15 cellular contexts compared by ENCODE assay signal in the genomic region with DNA sequence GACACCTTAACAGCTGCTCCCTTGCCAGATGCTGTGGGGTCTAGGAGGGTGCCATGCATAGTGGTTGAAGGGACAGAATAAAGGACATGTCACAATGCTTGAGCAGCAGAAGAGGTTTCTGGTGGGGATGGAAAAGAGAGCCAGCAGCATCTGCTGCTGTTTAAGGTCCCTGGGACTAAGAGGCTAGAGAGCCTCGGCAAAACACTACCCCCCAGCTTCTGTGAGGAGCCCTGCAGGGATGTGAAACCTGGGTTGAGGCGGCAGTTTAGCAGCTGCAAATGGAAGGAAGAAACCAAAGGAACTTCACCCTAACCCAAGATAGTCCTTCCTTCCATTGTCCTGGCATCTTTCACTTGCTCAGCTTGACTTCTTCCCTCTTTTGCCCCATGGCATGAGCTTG. TPM values are rescaled to one million over a fixed set of nuclear protein-coding genes. Genes with fewer than 3 reads are reported as not detected.
A peak's percentile ranks its signal among the peaks of the same experiment; 100 is the strongest.
DNase-seq lines count a peak whose midpoint lies in the region; ATAC-seq, FAIRE-seq and TF ChIP-seq lines count a peak whose summit lies in the region.
"Had no signal": no experiment of that assay in that cellular context is flagged by ENCODE, and none has a peak within 500 bp of the region (broad histone marks: within the 10 kb centered on the region; RNA-seq: fewer than 3 reads in every experiment).

No MANE protein-coding gene starts in this region.

- H3K9me3 ChIP-seq in heart right ventricle: no peaks in the 10 kb centered on the region
- H3K9me3 ChIP-seq in muscle layer of duodenum (ENCODE audit: control insufficient read depth in 1 of 2, low read length in 2 of 2): no peaks in the 10 kb centered on the region
- H3K9me3 ChIP-seq in small intestine (ENCODE audit: control insufficient read depth, low read depth): no peaks in the 10 kb centered on the region

- H3K27me3 Mint-ChIP-seq in chondrocyte (ENCODE audit: low read depth): no peaks in the 10 kb centered on the region
- peaks cover 6% of the 10 kb centered on the region for H3K27me3 Mint-ChIP-seq in nephron progenitor cell (ENCODE audit: low read depth, poor library complexity)
- H3K27me3 Mint-ChIP-seq: activated naive CD4-positive, alpha-beta T cell treated with anti-CD3 and anti-CD28 coated beads, Interleukin-2, amount 50 U/mL, for 24 hours; naive B cell had no signal

- FAIRE-seq in small intestine (lab: Jason Lieb, UNC): no peak

- TF ChIP-seq CTCF in heart right ventricle (IDR thresholded peaks at IDR 0.05) (peak in 3 of 9 donors; percentile 21 to 33 (median 32)), chondrocyte (IDR thresholded peaks at IDR 0.05) (peak; percentile 17), nephron progenitor cell (IDR thresholded peaks at IDR 0.05) (no peak)

- no peak for ATAC-seq in heart right ventricle
- ATAC-seq in left cardiac atrium: no peak
- ATAC-seq in HG02642 (IDR thresholded peaks at IDR 0.05; ENCODE audit: poor library complexity, unreplicated experiment): no peak

- DNase-seq in heart right ventricle (no peak), left cardiac atrium (no peak), chondrocyte (ENCODE audit: low spot score) (no peak), mucosa of gallbladder (ENCODE audit: low spot score) (no peak), nephron progenitor cell (no peak), small intestine (no peak)
- DNase-seq: AML-193; effector memory CD4-positive, alpha-beta T cell; HCEC 1CT; naive B cell; stimulated activated CD4-positive, alpha-beta T cell treated with anti-CD3 and anti-CD28 coated beads, Interleukin-15, amount 100 ng/mL, for 24 hours had no signal

- H3K36me3 ChIP-seq in heart right ventricle: peaks cover 0 to 32% (median 0%) of the 10 kb centered on the region in 9 donors
- peaks cover 11 to 28% of the 10 kb centered on the region in 2 donors for H3K36me3 ChIP-seq in muscle layer of duodenum (ENCODE audit: control insufficient read depth in 1 of 2, insufficient read depth in 2 of 2, low read length in 2 of 2)
- peaks cover 0 to 3% of the 10 kb centered on the region in 2 donors for H3K36me3 ChIP-seq in small intestine (ENCODE audit: control insufficient read depth in 2 of 2, insufficient read depth in 2 of 2, low read length in 2 of 2)

- H3K9me3 Mint-ChIP-seq in chondrocyte (ENCODE audit: low read depth): no peaks in the 10 kb centered on the region
- H3K9me3 Mint-ChIP-seq in nephron progenitor cell: no peaks in the 10 kb centered on the region
- H3K9me3 Mint-ChIP-seq: activated naive CD4-positive, alpha-beta T cell treated with anti-CD3 and anti-CD28 coated beads, Interleukin-2, amount 50 U/mL, for 24 hours; naive B cell; T-helper 1 cell treated with Interleukin-12 subunit alpha and Interleukin-12 subunit beta and Interleukin-4 antibody, amounts not matched to agents 30 μg/mL and 1 μg/mL, for 36 hours had no signal

- H3K4me3 ChIP-seq in heart right ventricle (no peak overlapping the region), muscle layer of duodenum (ENCODE audit: low read depth in 1 of 2, low read length in 2 of 2) (no peak overlapping the region), small intestine (ENCODE audit: low read depth in 1 of 2, low read length in 2 of 2) (no peak overlapping the region)

- peaks cover 34 to 99% (median 86%) of the 10 kb centered on the region in 9 donors for H3K4me1 ChIP-seq in heart right ventricle
- peaks cover 26 to 27% of the 10 kb centered on the region in 2 donors for H3K4me1 ChIP-seq in muscle layer of duodenum (ENCODE audit: control insufficient read depth in 1 of 2, insufficient read depth in 2 of 2, low read length in 2 of 2)
- peaks cover 5 to 16% of the 10 kb centered on the region in 2 donors for H3K4me1 ChIP-seq in small intestine (ENCODE audit: control insufficient read depth in 2 of 2, insufficient read depth in 1 of 2, low read depth in 1 of 2, low read length in 1 of 2)

- H3K4me1 Mint-ChIP-seq in chondrocyte (ENCODE audit: low read depth) (peaks cover 35% of the 10 kb centered on the region), nephron progenitor cell (peaks cover 29% of the 10 kb centered on the region)
- H3K4me1 Mint-ChIP-seq: activated naive CD4-positive, alpha-beta T cell treated with anti-CD3 and anti-CD28 coated beads, Interleukin-2, amount 50 U/mL, for 24 hours; naive B cell had no signal

- intact Hi-C loops in heart right ventricle (cut with DNase I) (loop anchor here in 5 of 10 donors (2.0 to 5.0 kb wide), 4 partner anchors 14 to 62 kb away; a partner anchor contains a TSS), left cardiac atrium (cut with DNase I) (loop anchor here in 1 of 2 donors (5.0 kb wide), 1 partner anchor 38 kb away; a partner anchor contains a TSS)

- no peak overlapping the region for H3K4me3 Mint-ChIP-seq in chondrocyte (ENCODE audit: unreplicated experiment)
- H3K4me3 Mint-ChIP-seq in nephron progenitor cell: no peak overlapping the region
- H3K4me3 Mint-ChIP-seq: activated naive CD4-positive, alpha-beta T cell treated with anti-CD3 and anti-CD28 coated beads, Interleukin-2, amount 50 U/mL, for 24 hours; naive B cell; T-helper 1 cell treated with Interleukin-12 subunit alpha and Interleukin-12 subunit beta and Interleukin-4 antibody, amounts not matched to agents 30 μg/mL and 1 μg/mL, for 36 hours had no signal

- H3K27ac Mint-ChIP-seq in chondrocyte (ENCODE audit: unreplicated experiment) (no peak overlapping the region), nephron progenitor cell (no peak overlapping the region)
- H3K27ac Mint-ChIP-seq: activated naive CD4-positive, alpha-beta T cell treated with anti-CD3 and anti-CD28 coated beads, Interleukin-2, amount 50 U/mL, for 24 hours; naive B cell; T-helper 1 cell treated with Interleukin-12 subunit alpha and Interleukin-12 subunit beta and Interleukin-4 antibody, amounts not matched to agents 30 μg/mL and 1 μg/mL, for 36 hours had no signal

- 58 to 59% methylated on average over 2 of the region's 2 CpGs for WGBS in heart right ventricle, 2 donors
- WGBS in small intestine, 3 donors: 59 to 86% (median 78%) methylated on average over 2 of the region's 2 CpGs

- H3K36me3 Mint-ChIP-seq in chondrocyte (ENCODE audit: low read depth): peaks cover 2% of the 10 kb centered on the region
- H3K36me3 Mint-ChIP-seq in nephron progenitor cell (ENCODE audit: low read depth): peaks cover 55% of the 10 kb centered on the region
- H3K36me3 Mint-ChIP-seq: activated naive CD4-positive, alpha-beta T cell treated with anti-CD3 and anti-CD28 coated beads, Interleukin-2, amount 50 U/mL, for 24 hours; naive B cell had no signal

- H3K27ac ChIP-seq in heart right ventricle (peak overlapping the region; percentile 11 to 89 (median 73)), muscle layer of duodenum (ENCODE audit: low read length) (peak overlapping the region; percentile 27), small intestine (ENCODE audit: low read depth in 1 of 2, low read length in 1 of 2) (peak overlapping the region in 1 of 2 donors; percentile 77)

- H3K27me3 ChIP-seq in heart right ventricle: no peaks in the 10 kb centered on the region
- no peaks in the 10 kb centered on the region for H3K27me3 ChIP-seq in muscle layer of duodenum (ENCODE audit: low read depth, low read length)
- H3K27me3 ChIP-seq in small intestine (ENCODE audit: control insufficient read depth in 2 of 2, insufficient read depth in 2 of 2, low read length in 2 of 2): no peaks in the 10 kb centered on the region

RNA-seq across cellular contexts. Expression of a gene that starts 39.4 kb away (rescaled TPM):
- total RNA-seq in heart right ventricle (10 to 100 TPM; 13.4 to 31.6 (median 18.3) TPM), left cardiac atrium (10 to 100 TPM; 13.3 to 43.4 TPM), chondrocyte (22.0 to 37.9 TPM (median 24.9 TPM) in 3 replicates), mucosa of gallbladder (37.4 TPM)
- polyA plus RNA-seq in heart right ventricle (10 to 100 TPM in 1 of 2 donors, 1 to 10 TPM in 1; 6.1 to 11.0 TPM), small intestine (10 to 100 TPM; 10.7 to 17.8 (median 12.5) TPM)
